28 cellular contexts compared by ENCODE assay signal in the genomic region with DNA sequence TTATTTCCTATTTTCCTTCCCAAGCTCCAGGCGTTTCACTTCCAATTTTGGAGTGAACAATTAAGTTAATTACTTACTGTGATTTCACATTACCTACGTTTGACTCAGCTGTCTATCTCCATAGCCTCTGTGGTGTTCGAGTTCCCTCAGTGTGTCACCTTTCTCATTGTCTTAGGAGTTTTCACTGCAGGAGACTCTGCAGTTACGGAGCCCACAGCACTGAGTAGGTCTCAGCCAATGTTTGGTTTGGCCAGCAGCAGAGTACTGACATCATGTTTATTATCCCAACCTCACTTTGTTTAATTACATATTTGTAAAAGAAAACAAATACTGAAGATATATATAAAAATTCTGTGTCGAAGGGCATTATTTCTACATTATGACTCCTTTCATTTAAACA.
"Had no signal": no experiment of that assay in that cellular context is flagged by ENCODE, and none has a peak within 500 bp of the region (broad histone marks: within the 10 kb centered on the region; RNA-seq: fewer than 3 reads in every experiment).

No MANE protein-coding gene starts in this region.

- H3K27me3 ChIP-seq: esophagus muscularis mucosa, foreskin keratinocyte, gastroesophageal sphincter, heart left ventricle, hepatocyte, neural progenitor cell, right atrium auricular region, testis, tibial artery had no signal

- H3K36me3 ChIP-seq: esophagus muscularis mucosa, gastroesophageal sphincter, heart left ventricle, neural progenitor cell, prostate gland, right atrium auricular region, tibial artery had no signal

- H3K4me1 Mint-ChIP-seq: memory B cell, mesothelial cell of epicardium, nephron, neural progenitor cell had no signal

- H3K4me1 ChIP-seq: esophagus muscularis mucosa, foreskin keratinocyte, gastroesophageal sphincter, heart left ventricle, neural progenitor cell, prostate gland, right atrium auricular region, tibial artery had no signal

- H3K4me3 ChIP-seq: coronary artery, esophagus muscularis mucosa, gastroesophageal sphincter, heart left ventricle, hepatocyte, lung, mucosa of descending colon, neural progenitor cell, prostate gland, right atrium auricular region, smooth muscle cell, testis, tibial artery had no signal

- H3K9me3 Mint-ChIP-seq: mesothelial cell of epicardium; nephron; stimulated activated memory B cell treated with anti-CD40 and anti-IgM and Interleukin-4, amounts not matched to agents 10 μg/mL and 1 μg/mL and 100 μg/mL, for 72 hours; type B pancreatic cell had no signal

- H3K9me3 ChIP-seq: esophagus muscularis mucosa, gastroesophageal sphincter, heart left ventricle, mucosa of descending colon, prostate gland, right atrium auricular region, testis, tibial artery had no signal

- H3K4me3 Mint-ChIP-seq: memory B cell; mesothelial cell of epicardium; naive B cell; nephron; neural progenitor cell; stimulated activated memory B cell treated with anti-CD40 and anti-IgM and Interleukin-4, amounts not matched to agents 10 μg/mL and 1 μg/mL and 100 μg/mL, for 72 hours; type B pancreatic cell had no signal

- DNase-seq: dermis blood vessel endothelial cell; effector memory CD4-positive, alpha-beta T cell; foreskin keratinocyte; heart left ventricle; kidney; mucosa of descending colon; naive B cell; stimulated activated CD4-positive, alpha-beta T cell treated with anti-CD3 and anti-CD28 coated beads, Interleukin-4, amount 100 ng/mL, for 4 hours; stimulated activated naive CD8-positive, alpha-beta T cell treated with anti-CD3 and anti-CD28 coated beads, Interleukin-15, Interleukin-2, amounts not matched to agents 100 U/mL and 50 U/mL, for 24 hours; substantia nigra; testis; tibial artery had no signal

- H3K27me3 Mint-ChIP-seq: memory B cell; naive B cell; stimulated activated memory B cell treated with anti-CD40 and anti-IgM and Interleukin-4, amounts not matched to agents 10 μg/mL and 1 μg/mL and 100 μg/mL, for 72 hours had no signal

- H3K36me3 Mint-ChIP-seq: memory B cell; mesothelial cell of epicardium; naive B cell; neural progenitor cell; stimulated activated memory B cell treated with anti-CD40 and anti-IgM and Interleukin-4, amounts not matched to agents 10 μg/mL and 1 μg/mL and 100 μg/mL, for 72 hours; type B pancreatic cell had no signal

- H3K27ac Mint-ChIP-seq: memory B cell; mesothelial cell of epicardium; naive B cell; nephron; neural progenitor cell; stimulated activated memory B cell treated with anti-CD40 and anti-IgM and Interleukin-4, amounts not matched to agents 10 μg/mL and 1 μg/mL and 100 μg/mL, for 72 hours; type B pancreatic cell had no signal

- H3K27ac ChIP-seq: coronary artery, esophagus muscularis mucosa, foreskin keratinocyte, gastroesophageal sphincter, heart left ventricle, hepatocyte, neural progenitor cell, prostate gland, right atrium auricular region, testis, tibial artery had no signal

- ATAC-seq: foreskin keratinocyte; gastroesophageal sphincter; heart left ventricle; left lobe of liver; mucosa of descending colon; sciatic nerve; stimulated activated memory B cell treated with anti-CD40 and anti-IgM and Interleukin-4, amounts not matched to agents 10 μg/mL and 1 μg/mL and 100 μg/mL, for 72 hours; stimulated activated naive CD8-positive, alpha-beta T cell treated with anti-CD3 and anti-CD28 coated beads, Interleukin-15, Interleukin-2, amounts not matched to agents 100 U/mL and 50 U/mL, for 24 hours had no signal
